Comparison of ENCODE assay signal across 29 cellular contexts in genomic region chr9:20014168-20014567, GRCh38.
"Had no signal": no experiment of that assay in that cellular context is flagged by ENCODE, and none has a peak within 500 bp of the region (broad histone marks: within the 10 kb centered on the region; RNA-seq: fewer than 3 reads in every experiment).

No MANE protein-coding gene starts in this region.

- H3K36me3 Mint-ChIP-seq: stimulated activated memory B cell treated with anti-CD40 and anti-IgM and Interleukin-4, amounts not matched to agents 10 μg/mL and 1 μg/mL and 100 μg/mL, for 72 hours; type B pancreatic cell had no signal

- H3K4me3 Mint-ChIP-seq: naive thymus-derived CD8-positive, alpha-beta T cell; stimulated activated memory B cell treated with anti-CD40 and anti-IgM and Interleukin-4, amounts not matched to agents 10 μg/mL and 1 μg/mL and 100 μg/mL, for 72 hours; type B pancreatic cell had no signal

- H3K4me3 ChIP-seq: dorsolateral prefrontal cortex, gastrocnemius medialis, hepatocyte, lung, ovary, psoas muscle, sigmoid colon, testis, tibial artery had no signal

- ATAC-seq: esophagus mucosa; gastrocnemius medialis; left lobe of liver; naive thymus-derived CD8-positive, alpha-beta T cell; psoas muscle; right cardiac atrium; stimulated activated memory B cell treated with anti-CD40 and anti-IgM and Interleukin-4, amounts not matched to agents 10 μg/mL and 1 μg/mL and 100 μg/mL, for 72 hours; stimulated activated naive CD8-positive, alpha-beta T cell treated with anti-CD3 and anti-CD28 coated beads, Interleukin-15, Interleukin-2, amounts not matched to agents 100 U/mL and 50 U/mL, for 24 hours had no signal

- DNase-seq: cortex of kidney; dorsolateral prefrontal cortex; effector CD4-positive, alpha-beta T cell; foreskin fibroblast; gastrocnemius medialis; head of caudate nucleus; kidney; mesendoderm; midbrain; naive thymus-derived CD8-positive, alpha-beta T cell; occipital lobe; ovary; posterior cingulate gyrus; psoas muscle; right cardiac atrium; sigmoid colon; stimulated activated CD4-positive, alpha-beta T cell treated with anti-CD3 and anti-CD28 coated beads, Interleukin-2, amount 100 ng/mL, for 24 hours; stimulated activated CD4-positive, alpha-beta T cell treated with anti-CD3 and anti-CD28 coated beads, Interleukin-4, amount 100 ng/mL, for 24 hours; stimulated activated naive CD8-positive, alpha-beta T cell treated with anti-CD3 and anti-CD28 coated beads, Interleukin-15, Interleukin-2, amounts not matched to agents 100 U/mL and 50 U/mL, for 24 hours; substantia nigra; testis; tibial artery had no signal

- H3K4me1 ChIP-seq: gastrocnemius medialis, psoas muscle, sigmoid colon, testis, tibial artery had no signal

- H3K9me3 ChIP-seq: gastrocnemius medialis, ovary, psoas muscle, sigmoid colon, testis, tibial artery had no signal

- H3K36me3 ChIP-seq: gastrocnemius medialis, ovary, sigmoid colon, tibial artery had no signal

- H3K27me3 Mint-ChIP-seq: naive thymus-derived CD8-positive, alpha-beta T cell; stimulated activated memory B cell treated with anti-CD40 and anti-IgM and Interleukin-4, amounts not matched to agents 10 μg/mL and 1 μg/mL and 100 μg/mL, for 72 hours; type B pancreatic cell had no signal

- H3K27ac ChIP-seq: dorsolateral prefrontal cortex, epithelial cell of prostate, gastrocnemius medialis, hepatocyte, ovary, psoas muscle, sigmoid colon, testis, tibial artery had no signal

- H3K27me3 ChIP-seq: dorsolateral prefrontal cortex, gastrocnemius medialis, hepatocyte, ovary, sigmoid colon, testis, tibial artery had no signal

- H3K27ac Mint-ChIP-seq: stimulated activated memory B cell treated with anti-CD40 and anti-IgM and Interleukin-4, amounts not matched to agents 10 μg/mL and 1 μg/mL and 100 μg/mL, for 72 hours; type B pancreatic cell had no signal
